Comparison of ENCODE assay signal across 8 cellular contexts in genomic region chr11:74398244-74399159, GRCh38.
A peak's percentile ranks its signal among the peaks of the same experiment; 100 is the strongest.
DNase-seq lines count a peak whose midpoint lies in the region; ATAC-seq and TF ChIP-seq lines count a peak whose summit lies in the region.

TSS of gene PGM2L1 (minus strand) at chr11:74398433. CDS start at chr11:74398161, 272 bp downstream.

- H3K27me3 ChIP-seq in OCI-LY3 (ENCODE audit: low read depth, low read length), result peaks cover 5% of the 10 kb centered on the region; the same call in 1 of the 2 replicates

- DNase-seq in DMS 273 treated with DMSO at 0.1 percent for 48 hours (lab: John Stamatoyannopoulos, UW), result peak; percentile 79
- peak; percentile 80 for DNase-seq in HuH-7.5 (ENCODE audit: low spot score)
- peak; percentile 91 for DNase-seq in activated T-cell treated with anti-CD3 and anti-CD28 coated beads for 24 hours (ENCODE audit: low read depth)
- DNase-seq in epithelial cell of esophagus (ENCODE audit: low read depth), result peak; percentile 95
- peak; percentile 89 for DNase-seq in middle frontal gyrus (ENCODE audit: extremely low spot score, low spot score)
- peak; percentile 80 to 89 for DNase-seq in stimulated activated CD8-positive, alpha-beta memory T cell treated with anti-CD3 and anti-CD28 coated beads, Interleukin-2, amount 100 ng/mL, for 1 hour (ENCODE audit: low read depth in 2 of 2)

- peak within 1 kb of the TSS; percentile 85 for H2AFZ ChIP-seq in OCI-LY3 (ENCODE audit: low read depth, low read length)

- no peak for TF ChIP-seq CTCF in OCI-LY3 (IDR thresholded peaks at IDR 0.05; ENCODE audit: low read depth, low read length)
- TF ChIP-seq CTCF in epithelial cell of esophagus (IDR thresholded peaks at IDR 0.05; ENCODE audit: insufficient read depth, low read depth, low read length, missing control alignments), result no peak

- peak within 1 kb of the TSS; percentile 88 for H3K4me2 ChIP-seq in OCI-LY3 (ENCODE audit: low read length)

- peaks cover 4% of the 10 kb centered on the region; the same call in 1 of the 2 replicates for H3K4me1 ChIP-seq in OCI-LY3 (ENCODE audit: low read length)

- H4K20me1 ChIP-seq in OCI-LY3 (ENCODE audit: insufficient read depth, low read length), result no peaks in the 10 kb centered on the region

- no peaks in the 10 kb centered on the region for H3K36me3 ChIP-seq in OCI-LY3 (replicated peaks; ENCODE audit: low read depth, low read length)

- peak; percentile 91 for ATAC-seq in GM21528 (IDR thresholded peaks at IDR 0.05; ENCODE audit: low FRiP score, unreplicated experiment)

- no peaks in the 10 kb centered on the region for H3K79me2 ChIP-seq in OCI-LY3 (ENCODE audit: low read length)

- peak within 1 kb of the TSS; percentile 76 for H3K4me3 ChIP-seq in OCI-LY3 (ENCODE audit: low read length)
- peak within 1 kb of the TSS; percentile 55 for H3K4me3 ChIP-seq in epithelial cell of esophagus (ENCODE audit: low read length)

- peak within 1 kb of the TSS; percentile 70 for H3K9ac ChIP-seq in OCI-LY3 (ENCODE audit: low read length)

- no peaks in the 10 kb centered on the region for H3K9me3 ChIP-seq in OCI-LY3 (ENCODE audit: insufficient read depth, low read length)

- peak within 1 kb of the TSS; percentile 69 for H3K27ac ChIP-seq in OCI-LY3 (ENCODE audit: low read length)

Comparison
In these comparisons a context has a peak if more than half of its experiments do, and no peak if none do; other contexts are left out.
1. Peak in every context shown above with its lines: DNase-seq, ATAC-seq, H3K4me3 ChIP-seq and H3K27ac ChIP-seq.